In the genomic region with DNA sequence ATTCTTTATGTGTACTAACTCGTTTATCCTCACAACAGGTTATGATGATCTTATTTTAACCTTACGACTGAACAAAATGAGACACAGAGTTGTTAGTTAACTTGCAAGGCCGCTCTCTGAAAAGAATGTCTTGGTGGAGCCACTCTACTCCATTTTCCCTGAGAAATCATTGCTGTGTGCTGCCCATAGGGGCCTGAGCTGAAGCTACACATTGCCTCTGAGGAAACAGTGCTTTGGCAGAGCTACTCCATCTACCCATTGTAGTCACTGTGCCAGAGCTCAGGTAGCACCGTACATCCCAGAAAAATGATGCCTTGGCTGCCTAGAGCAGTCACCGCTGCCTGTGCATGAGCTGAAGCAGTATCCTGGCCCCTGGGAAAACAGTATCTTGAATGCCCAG, we compare ENCODE assay signal across 22 cellular contexts.
DNase-seq lines count a peak whose midpoint lies in the region; ATAC-seq and TF ChIP-seq lines count a peak whose summit lies in the region.
"Had no signal": no experiment of that assay in that cellular context is flagged by ENCODE, and none has a peak within 500 bp of the region (broad histone marks: within the 10 kb centered on the region; RNA-seq: fewer than 3 reads in every experiment).

No MANE protein-coding gene starts in this region.

- H3K27ac Mint-ChIP-seq in WTC11 (no peak overlapping the region; the same call in 1 of the 2 replicates), neural crest cell (ENCODE audit: unreplicated experiment) (peak overlapping the region; percentile 50)
- H3K27ac Mint-ChIP-seq: CD4-positive, alpha-beta memory T cell; CD4-positive, CD25-positive, alpha-beta regulatory T cell; CD8-positive, alpha-beta memory T cell had no signal

- no peak overlapping the region for H3K4me3 Mint-ChIP-seq in WTC11
- H3K4me3 Mint-ChIP-seq in neural crest cell, result no peak overlapping the region
- H3K4me3 Mint-ChIP-seq: CD14-positive monocyte; CD4-positive, alpha-beta memory T cell; CD4-positive, CD25-positive, alpha-beta regulatory T cell; CD8-positive, alpha-beta memory T cell had no signal

- H3K27me3 Mint-ChIP-seq in WTC11 (ENCODE audit: low read depth) (no peaks in the 10 kb centered on the region), neural crest cell (ENCODE audit: low read depth) (no peaks in the 10 kb centered on the region)
- H3K27me3 Mint-ChIP-seq: CD4-positive, alpha-beta memory T cell; CD4-positive, CD25-positive, alpha-beta regulatory T cell had no signal

- peaks cover 20% of the 10 kb centered on the region for H3K4me1 Mint-ChIP-seq in WTC11
- no peaks in the 10 kb centered on the region for H3K4me1 Mint-ChIP-seq in neural crest cell
- H3K4me1 Mint-ChIP-seq: CD14-positive monocyte; CD4-positive, alpha-beta memory T cell; CD4-positive, CD25-positive, alpha-beta regulatory T cell; CD8-positive, alpha-beta memory T cell had no signal

- H3K9me3 Mint-ChIP-seq in WTC11, result peaks cover 12% of the 10 kb centered on the region; the same call in 1 of the 2 replicates
- peaks cover 11% of the 10 kb centered on the region for H3K9me3 Mint-ChIP-seq in neural crest cell

- peaks cover 6% of the 10 kb centered on the region for H3K36me3 Mint-ChIP-seq in WTC11
- peaks cover 27% of the 10 kb centered on the region for H3K36me3 Mint-ChIP-seq in neural crest cell (ENCODE audit: low read depth)
- H3K36me3 Mint-ChIP-seq: CD14-positive monocyte; CD4-positive, alpha-beta memory T cell; CD4-positive, CD25-positive, alpha-beta regulatory T cell; CD8-positive, alpha-beta memory T cell had no signal

- DNase-seq in WTC11 (ENCODE audit: low spot score) (no peak), neural crest cell (ENCODE audit: low read depth, low spot score) (no peak), NCI-H146 (lab: John Stamatoyannopoulos, UW) (no peak), germinal center (ENCODE audit: low spot score) (no peak)
- DNase-seq: 8988T; ACHN; BE2C; C1 segment of cervical spinal cord; CD4-positive, alpha-beta memory T cell; CD4-positive, CD25-positive, alpha-beta regulatory T cell; CD8-positive, alpha-beta memory T cell; COR-L47; DMS 273 treated with DMSO at 0.1 percent for 48 hours; DMS153; DMS53; DMS79; DND-41; EL; GDM1 had no signal

- POLR2A ChIA-PET in WTC11 (lab: Charles Lee), result interaction anchor here (1.4 kb wide), 1 partner anchor 31 kb away, joined by 3 read pairs; no protein-coding TSS in a partner anchor

- ATAC-seq in WTC11 (peak; percentile 57), GM21529 (IDR thresholded peaks at IDR 0.05; ENCODE audit: unreplicated experiment) (no peak)
- ATAC-seq: GM12878 had no signal

- CTCF ChIA-PET in WTC11 (lab: Charles Lee), result interaction anchor here (1.5 to 1.7 kb wide), 2 partner anchors 16 to 61 kb away, joined by 3 to 7 read pairs; no protein-coding TSS in a partner anchor

- TF ChIP-seq CTCF in WTC11 (IDR thresholded peaks at IDR 0.05) (no peak), neural crest cell (conservative IDR thresholded peaks at IDR 0.05) (no peak)

TF ChIP-seq in WTC11, 78 proteins besides CTCF, POLR2A, EP300 and RAD21 (continues in another document):
- TF ChIP-seq TEAD4 (CRISPR knock-in tag; IDR thresholded peaks at IDR 0.05) (no peak), MYBL2 (CRISPR knock-in tag; IDR thresholded peaks at IDR 0.05) (no peak), ATF1 (CRISPR knock-in tag; IDR thresholded peaks at IDR 0.05) (no peak), KAT7 (CRISPR knock-in tag; IDR thresholded peaks at IDR 0.05; ENCODE audit: borderline replicate concordance) (no peak), SOX15 (CRISPR knock-in tag; IDR thresholded peaks at IDR 0.05) (no peak), ZBTB21 (CRISPR knock-in tag; IDR thresholded peaks at IDR 0.05; ENCODE audit: borderline replicate concordance) (no peak)
- TF ChIP-seq, protein P1, sequence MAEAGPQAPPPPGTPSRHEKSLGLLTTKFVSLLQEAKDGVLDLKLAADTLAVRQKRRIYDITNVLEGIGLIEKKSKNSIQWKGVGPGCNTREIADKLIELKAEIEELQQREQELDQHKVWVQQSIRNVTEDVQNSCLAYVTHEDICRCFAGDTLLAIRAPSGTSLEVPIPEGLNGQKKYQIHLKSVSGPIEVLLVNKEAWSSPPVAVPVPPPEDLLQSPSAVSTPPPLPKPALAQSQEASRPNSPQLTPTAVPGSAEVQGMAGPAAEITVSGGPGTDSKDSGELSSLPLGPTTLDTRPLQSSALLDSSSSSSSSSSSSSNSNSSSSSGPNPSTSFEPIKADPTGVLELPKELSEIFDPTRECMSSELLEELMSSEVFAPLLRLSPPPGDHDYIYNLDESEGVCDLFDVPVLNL (CRISPR knock-in tag; IDR thresholded peaks at IDR 0.05; ENCODE audit: borderline replicate concordance, low read depth), result no peak
- TF ChIP-seq, protein P2, sequence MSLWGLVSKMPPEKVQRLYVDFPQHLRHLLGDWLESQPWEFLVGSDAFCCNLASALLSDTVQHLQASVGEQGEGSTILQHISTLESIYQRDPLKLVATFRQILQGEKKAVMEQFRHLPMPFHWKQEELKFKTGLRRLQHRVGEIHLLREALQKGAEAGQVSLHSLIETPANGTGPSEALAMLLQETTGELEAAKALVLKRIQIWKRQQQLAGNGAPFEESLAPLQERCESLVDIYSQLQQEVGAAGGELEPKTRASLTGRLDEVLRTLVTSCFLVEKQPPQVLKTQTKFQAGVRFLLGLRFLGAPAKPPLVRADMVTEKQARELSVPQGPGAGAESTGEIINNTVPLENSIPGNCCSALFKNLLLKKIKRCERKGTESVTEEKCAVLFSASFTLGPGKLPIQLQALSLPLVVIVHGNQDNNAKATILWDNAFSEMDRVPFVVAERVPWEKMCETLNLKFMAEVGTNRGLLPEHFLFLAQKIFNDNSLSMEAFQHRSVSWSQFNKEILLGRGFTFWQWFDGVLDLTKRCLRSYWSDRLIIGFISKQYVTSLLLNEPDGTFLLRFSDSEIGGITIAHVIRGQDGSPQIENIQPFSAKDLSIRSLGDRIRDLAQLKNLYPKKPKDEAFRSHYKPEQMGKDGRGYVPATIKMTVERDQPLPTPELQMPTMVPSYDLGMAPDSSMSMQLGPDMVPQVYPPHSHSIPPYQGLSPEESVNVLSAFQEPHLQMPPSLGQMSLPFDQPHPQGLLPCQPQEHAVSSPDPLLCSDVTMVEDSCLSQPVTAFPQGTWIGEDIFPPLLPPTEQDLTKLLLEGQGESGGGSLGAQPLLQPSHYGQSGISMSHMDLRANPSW (CRISPR knock-in tag; conservative IDR thresholded peaks at IDR 0.05; ENCODE audit: low read depth), result no peak
- TF ChIP-seq, protein P3, sequence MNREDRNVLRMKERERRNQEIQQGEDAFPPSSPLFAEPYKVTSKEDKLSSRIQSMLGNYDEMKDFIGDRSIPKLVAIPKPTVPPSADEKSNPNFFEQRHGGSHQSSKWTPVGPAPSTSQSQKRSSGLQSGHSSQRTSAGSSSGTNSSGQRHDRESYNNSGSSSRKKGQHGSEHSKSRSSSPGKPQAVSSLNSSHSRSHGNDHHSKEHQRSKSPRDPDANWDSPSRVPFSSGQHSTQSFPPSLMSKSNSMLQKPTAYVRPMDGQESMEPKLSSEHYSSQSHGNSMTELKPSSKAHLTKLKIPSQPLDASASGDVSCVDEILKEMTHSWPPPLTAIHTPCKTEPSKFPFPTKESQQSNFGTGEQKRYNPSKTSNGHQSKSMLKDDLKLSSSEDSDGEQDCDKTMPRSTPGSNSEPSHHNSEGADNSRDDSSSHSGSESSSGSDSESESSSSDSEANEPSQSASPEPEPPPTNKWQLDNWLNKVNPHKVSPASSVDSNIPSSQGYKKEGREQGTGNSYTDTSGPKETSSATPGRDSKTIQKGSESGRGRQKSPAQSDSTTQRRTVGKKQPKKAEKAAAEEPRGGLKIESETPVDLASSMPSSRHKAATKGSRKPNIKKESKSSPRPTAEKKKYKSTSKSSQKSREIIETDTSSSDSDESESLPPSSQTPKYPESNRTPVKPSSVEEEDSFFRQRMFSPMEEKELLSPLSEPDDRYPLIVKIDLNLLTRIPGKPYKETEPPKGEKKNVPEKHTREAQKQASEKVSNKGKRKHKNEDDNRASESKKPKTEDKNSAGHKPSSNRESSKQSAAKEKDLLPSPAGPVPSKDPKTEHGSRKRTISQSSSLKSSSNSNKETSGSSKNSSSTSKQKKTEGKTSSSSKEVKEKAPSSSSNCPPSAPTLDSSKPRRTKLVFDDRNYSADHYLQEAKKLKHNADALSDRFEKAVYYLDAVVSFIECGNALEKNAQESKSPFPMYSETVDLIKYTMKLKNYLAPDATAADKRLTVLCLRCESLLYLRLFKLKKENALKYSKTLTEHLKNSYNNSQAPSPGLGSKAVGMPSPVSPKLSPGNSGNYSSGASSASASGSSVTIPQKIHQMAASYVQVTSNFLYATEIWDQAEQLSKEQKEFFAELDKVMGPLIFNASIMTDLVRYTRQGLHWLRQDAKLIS (CRISPR knock-in tag; IDR thresholded peaks at IDR 0.05; ENCODE audit: borderline replicate concordance), result no peak
- TF ChIP-seq, protein P4, sequence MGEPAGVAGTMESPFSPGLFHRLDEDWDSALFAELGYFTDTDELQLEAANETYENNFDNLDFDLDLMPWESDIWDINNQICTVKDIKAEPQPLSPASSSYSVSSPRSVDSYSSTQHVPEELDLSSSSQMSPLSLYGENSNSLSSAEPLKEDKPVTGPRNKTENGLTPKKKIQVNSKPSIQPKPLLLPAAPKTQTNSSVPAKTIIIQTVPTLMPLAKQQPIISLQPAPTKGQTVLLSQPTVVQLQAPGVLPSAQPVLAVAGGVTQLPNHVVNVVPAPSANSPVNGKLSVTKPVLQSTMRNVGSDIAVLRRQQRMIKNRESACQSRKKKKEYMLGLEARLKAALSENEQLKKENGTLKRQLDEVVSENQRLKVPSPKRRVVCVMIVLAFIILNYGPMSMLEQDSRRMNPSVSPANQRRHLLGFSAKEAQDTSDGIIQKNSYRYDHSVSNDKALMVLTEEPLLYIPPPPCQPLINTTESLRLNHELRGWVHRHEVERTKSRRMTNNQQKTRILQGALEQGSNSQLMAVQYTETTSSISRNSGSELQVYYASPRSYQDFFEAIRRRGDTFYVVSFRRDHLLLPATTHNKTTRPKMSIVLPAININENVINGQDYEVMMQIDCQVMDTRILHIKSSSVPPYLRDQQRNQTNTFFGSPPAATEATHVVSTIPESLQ (CRISPR knock-in tag; IDR thresholded peaks at IDR 0.05), result no peak
- TF ChIP-seq, protein P5, sequence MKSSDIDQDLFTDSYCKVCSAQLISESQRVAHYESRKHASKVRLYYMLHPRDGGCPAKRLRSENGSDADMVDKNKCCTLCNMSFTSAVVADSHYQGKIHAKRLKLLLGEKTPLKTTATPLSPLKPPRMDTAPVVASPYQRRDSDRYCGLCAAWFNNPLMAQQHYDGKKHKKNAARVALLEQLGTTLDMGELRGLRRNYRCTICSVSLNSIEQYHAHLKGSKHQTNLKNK (CRISPR knock-in tag; IDR thresholded peaks at IDR 0.05), result no peak
- TF ChIP-seq, protein P6, sequence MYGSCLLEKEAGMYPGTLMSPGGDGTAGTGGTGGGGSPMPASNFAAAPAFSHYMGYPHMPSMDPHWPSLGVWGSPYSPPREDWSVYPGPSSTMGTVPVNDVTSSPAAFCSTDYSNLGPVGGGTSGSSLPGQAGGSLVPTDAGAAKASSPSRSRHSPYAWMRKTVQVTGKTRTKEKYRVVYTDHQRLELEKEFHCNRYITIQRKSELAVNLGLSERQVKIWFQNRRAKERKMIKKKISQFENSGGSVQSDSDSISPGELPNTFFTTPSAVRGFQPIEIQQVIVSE (CRISPR knock-in tag; IDR thresholded peaks at IDR 0.05; ENCODE audit: borderline replicate concordance), result no peak
